In the genomic region with DNA sequence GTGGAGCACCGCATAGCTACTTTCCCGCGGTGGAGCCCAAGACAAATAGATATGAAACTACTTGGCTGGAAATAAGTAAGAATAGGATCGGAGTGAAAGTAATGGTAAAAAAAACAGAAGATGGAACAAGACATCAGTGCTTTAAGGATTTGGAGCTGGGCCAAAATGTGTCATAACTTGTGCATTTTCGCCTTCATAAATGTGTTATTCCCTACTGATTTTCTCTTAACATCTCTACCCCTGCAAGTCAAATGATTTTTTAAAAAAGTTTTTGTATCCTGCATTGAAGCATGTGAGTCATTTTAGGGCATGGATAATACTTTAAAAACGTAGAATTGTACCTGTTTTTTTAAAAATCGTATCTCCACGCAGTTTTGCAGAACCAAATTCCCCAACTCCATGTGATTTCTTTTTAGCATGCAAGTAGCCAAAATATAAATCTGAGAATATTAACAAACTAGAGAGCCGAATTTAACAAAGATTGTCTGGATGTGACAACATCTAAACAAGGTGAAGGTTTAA, we compare ENCODE assay signal across 1 cellular context.
TF ChIP-seq lines count a peak whose summit lies in the region.

No MANE protein-coding gene starts in this region.

TF ChIP-seq in SK-N-SH treated with all-trans-retinoic acid at 6 μM for 48 hours, 23 proteins besides CTCF, POLR2A, EP300 and RAD21 (continued from another document):
- TF ChIP-seq, protein P1, sequence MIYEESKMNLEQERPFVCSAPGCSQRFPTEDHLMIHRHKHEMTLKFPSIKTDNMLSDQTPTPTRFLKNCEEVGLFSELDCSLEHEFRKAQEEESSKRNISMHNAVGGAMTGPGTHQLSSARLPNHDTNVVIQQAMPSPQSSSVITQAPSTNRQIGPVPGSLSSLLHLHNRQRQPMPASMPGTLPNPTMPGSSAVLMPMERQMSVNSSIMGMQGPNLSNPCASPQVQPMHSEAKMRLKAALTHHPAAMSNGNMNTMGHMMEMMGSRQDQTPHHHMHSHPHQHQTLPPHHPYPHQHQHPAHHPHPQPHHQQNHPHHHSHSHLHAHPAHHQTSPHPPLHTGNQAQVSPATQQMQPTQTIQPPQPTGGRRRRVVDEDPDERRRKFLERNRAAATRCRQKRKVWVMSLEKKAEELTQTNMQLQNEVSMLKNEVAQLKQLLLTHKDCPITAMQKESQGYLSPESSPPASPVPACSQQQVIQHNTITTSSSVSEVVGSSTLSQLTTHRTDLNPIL (CRISPR knock-in tag; IDR thresholded peaks at IDR 0.05; ENCODE audit: low read depth): no peak
- TF ChIP-seq TCF4 (CRISPR knock-in tag; IDR thresholded peaks at IDR 0.05; ENCODE audit: borderline replicate concordance) (no peak), BACH2 (CRISPR knock-in tag; IDR thresholded peaks at IDR 0.05; ENCODE audit: borderline replicate concordance) (no peak), ZNF8 (CRISPR knock-in tag; IDR thresholded peaks at IDR 0.05) (no peak), ZFP3 (CRISPR knock-in tag; IDR thresholded peaks at IDR 0.05) (no peak), ZNF565 (CRISPR knock-in tag; conservative IDR thresholded peaks at IDR 0.05; ENCODE audit: low read depth) (no peak)
- TF ChIP-seq, protein P2, sequence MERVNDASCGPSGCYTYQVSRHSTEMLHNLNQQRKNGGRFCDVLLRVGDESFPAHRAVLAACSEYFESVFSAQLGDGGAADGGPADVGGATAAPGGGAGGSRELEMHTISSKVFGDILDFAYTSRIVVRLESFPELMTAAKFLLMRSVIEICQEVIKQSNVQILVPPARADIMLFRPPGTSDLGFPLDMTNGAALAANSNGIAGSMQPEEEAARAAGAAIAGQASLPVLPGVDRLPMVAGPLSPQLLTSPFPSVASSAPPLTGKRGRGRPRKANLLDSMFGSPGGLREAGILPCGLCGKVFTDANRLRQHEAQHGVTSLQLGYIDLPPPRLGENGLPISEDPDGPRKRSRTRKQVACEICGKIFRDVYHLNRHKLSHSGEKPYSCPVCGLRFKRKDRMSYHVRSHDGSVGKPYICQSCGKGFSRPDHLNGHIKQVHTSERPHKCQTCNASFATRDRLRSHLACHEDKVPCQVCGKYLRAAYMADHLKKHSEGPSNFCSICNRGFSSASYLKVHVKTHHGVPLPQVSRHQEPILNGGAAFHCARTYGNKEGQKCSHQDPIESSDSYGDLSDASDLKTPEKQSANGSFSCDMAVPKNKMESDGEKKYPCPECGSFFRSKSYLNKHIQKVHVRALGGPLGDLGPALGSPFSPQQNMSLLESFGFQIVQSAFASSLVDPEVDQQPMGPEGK (CRISPR knock-in tag; IDR thresholded peaks at IDR 0.05; ENCODE audit: borderline replicate concordance): no peak
TF ChIP-seq in SK-N-SH treated with all-trans-retinoic acid at 6 μM for 48 hours: peak in this region for 0.
